1 cellular context compared by ENCODE assay signal in the genomic region with DNA sequence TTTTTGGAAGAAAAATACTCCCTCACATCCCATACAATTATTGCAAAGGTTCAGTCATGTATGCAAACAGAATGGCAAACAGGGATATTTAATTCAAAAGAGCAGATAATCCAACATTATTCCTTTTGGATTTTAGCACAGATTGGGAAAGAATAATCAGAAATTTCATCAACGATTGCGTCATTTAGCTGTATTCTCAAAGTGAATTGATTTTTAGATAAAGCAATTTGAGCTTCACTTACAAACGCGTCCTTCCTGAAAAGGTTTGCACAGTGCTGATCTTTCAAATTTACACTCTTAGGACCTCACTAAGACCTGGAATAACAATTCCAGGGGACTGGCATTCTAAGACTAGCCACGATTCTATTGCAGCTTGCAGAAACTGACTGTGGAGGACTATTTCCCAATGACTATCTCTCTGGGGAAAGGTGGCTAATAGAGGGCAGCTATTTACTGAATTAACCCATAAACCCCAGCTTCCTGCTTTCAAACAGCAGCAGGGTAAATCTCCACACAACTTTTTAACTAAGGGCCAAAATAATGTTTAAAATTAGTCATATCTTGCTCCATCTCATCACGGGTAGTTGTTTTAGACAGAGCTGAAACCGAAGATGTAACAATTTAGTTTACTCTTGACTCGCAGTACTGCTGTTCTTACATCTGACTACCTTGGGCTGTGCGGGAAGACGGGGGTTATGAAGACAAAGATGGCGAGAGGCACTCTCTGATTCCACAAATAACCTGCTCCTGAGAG.
TF ChIP-seq lines count a peak whose summit lies in the region.

No MANE protein-coding gene starts in this region.

TF ChIP-seq in HepG2, 621 proteins besides CTCF, POLR2A, EP300 and RAD21 (continued from another document and continues in another):
- TF ChIP-seq, protein P1, sequence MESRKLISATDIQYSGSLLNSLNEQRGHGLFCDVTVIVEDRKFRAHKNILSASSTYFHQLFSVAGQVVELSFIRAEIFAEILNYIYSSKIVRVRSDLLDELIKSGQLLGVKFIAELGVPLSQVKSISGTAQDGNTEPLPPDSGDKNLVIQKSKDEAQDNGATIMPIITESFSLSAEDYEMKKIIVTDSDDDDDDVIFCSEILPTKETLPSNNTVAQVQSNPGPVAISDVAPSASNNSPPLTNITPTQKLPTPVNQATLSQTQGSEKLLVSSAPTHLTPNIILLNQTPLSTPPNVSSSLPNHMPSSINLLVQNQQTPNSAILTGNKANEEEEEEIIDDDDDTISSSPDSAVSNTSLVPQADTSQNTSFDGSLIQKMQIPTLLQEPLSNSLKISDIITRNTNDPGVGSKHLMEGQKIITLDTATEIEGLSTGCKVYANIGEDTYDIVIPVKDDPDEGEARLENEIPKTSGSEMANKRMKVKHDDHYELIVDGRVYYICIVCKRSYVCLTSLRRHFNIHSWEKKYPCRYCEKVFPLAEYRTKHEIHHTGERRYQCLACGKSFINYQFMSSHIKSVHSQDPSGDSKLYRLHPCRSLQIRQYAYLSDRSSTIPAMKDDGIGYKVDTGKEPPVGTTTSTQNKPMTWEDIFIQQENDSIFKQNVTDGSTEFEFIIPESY (CRISPR knock-in tag; IDR thresholded peaks at IDR 0.05) = no peak
- no peak for TF ChIP-seq ZSCAN31 (CRISPR knock-in tag; IDR thresholded peaks at IDR 0.05; ENCODE audit: low read depth)
- TF ChIP-seq HOXD1 (CRISPR knock-in tag; IDR thresholded peaks at IDR 0.05) = no peak
- no peak for TF ChIP-seq ZNF296 (CRISPR knock-in tag; conservative IDR thresholded peaks at IDR 0.05)
- no peak for TF ChIP-seq CAMTA2 (CRISPR knock-in tag; IDR thresholded peaks at IDR 0.05; ENCODE audit: borderline replicate concordance)
- TF ChIP-seq, protein P2, sequence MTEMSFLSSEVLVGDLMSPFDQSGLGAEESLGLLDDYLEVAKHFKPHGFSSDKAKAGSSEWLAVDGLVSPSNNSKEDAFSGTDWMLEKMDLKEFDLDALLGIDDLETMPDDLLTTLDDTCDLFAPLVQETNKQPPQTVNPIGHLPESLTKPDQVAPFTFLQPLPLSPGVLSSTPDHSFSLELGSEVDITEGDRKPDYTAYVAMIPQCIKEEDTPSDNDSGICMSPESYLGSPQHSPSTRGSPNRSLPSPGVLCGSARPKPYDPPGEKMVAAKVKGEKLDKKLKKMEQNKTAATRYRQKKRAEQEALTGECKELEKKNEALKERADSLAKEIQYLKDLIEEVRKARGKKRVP (CRISPR knock-in tag; IDR thresholded peaks at IDR 0.05) = peak in 1 of 2 experiments; percentile 95; a peak in 2 of 4 replicates
- no peak for TF ChIP-seq NFKBIZ (CRISPR knock-in tag; IDR thresholded peaks at IDR 0.05)
- no peak for TF ChIP-seq ZNF335 (CRISPR knock-in tag; IDR thresholded peaks at IDR 0.05)
- no peak for TF ChIP-seq ZMYM3 (CRISPR knock-in tag; IDR thresholded peaks at IDR 0.05)
- TF ChIP-seq, protein P3, sequence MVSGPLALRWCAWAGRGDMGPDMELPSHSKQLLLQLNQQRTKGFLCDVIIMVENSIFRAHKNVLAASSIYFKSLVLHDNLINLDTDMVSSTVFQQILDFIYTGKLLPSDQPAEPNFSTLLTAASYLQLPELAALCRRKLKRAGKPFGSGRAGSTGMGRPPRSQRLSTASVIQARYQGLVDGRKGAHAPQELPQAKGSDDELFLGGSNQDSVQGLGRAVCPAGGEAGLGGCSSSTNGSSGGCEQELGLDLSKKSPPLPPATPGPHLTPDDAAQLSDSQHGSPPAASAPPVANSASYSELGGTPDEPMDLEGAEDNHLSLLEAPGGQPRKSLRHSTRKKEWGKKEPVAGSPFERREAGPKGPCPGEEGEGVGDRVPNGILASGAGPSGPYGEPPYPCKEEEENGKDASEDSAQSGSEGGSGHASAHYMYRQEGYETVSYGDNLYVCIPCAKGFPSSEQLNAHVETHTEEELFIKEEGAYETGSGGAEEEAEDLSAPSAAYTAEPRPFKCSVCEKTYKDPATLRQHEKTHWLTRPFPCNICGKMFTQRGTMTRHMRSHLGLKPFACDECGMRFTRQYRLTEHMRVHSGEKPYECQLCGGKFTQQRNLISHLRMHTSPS (CRISPR knock-in tag; IDR thresholded peaks at IDR 0.05; ENCODE audit: low read depth) = no peak
- TF ChIP-seq KDM2A (CRISPR knock-in tag; IDR thresholded peaks at IDR 0.05; ENCODE audit: borderline replicate concordance, low read depth) = no peak
- TF ChIP-seq ZNF782 (CRISPR knock-in tag; IDR thresholded peaks at IDR 0.05; ENCODE audit: borderline replicate concordance) = no peak
- TF ChIP-seq ZNF367 (CRISPR knock-in tag; IDR thresholded peaks at IDR 0.05; ENCODE audit: borderline replicate concordance) = no peak
- TF ChIP-seq NFE2 (CRISPR knock-in tag; IDR thresholded peaks at IDR 0.05) = no peak
- TF ChIP-seq ADNP (CRISPR knock-in tag; IDR thresholded peaks at IDR 0.05) = no peak
- TF ChIP-seq, protein P4, sequence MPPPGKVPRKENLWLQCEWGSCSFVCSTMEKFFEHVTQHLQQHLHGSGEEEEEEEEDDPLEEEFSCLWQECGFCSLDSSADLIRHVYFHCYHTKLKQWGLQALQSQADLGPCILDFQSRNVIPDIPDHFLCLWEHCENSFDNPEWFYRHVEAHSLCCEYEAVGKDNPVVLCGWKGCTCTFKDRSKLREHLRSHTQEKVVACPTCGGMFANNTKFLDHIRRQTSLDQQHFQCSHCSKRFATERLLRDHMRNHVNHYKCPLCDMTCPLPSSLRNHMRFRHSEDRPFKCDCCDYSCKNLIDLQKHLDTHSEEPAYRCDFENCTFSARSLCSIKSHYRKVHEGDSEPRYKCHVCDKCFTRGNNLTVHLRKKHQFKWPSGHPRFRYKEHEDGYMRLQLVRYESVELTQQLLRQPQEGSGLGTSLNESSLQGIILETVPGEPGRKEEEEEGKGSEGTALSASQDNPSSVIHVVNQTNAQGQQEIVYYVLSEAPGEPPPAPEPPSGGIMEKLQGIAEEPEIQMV (CRISPR knock-in tag; IDR thresholded peaks at IDR 0.05; ENCODE audit: low read depth) = no peak
- peak; percentile 52; the same call in 1 of the 2 replicates for TF ChIP-seq SMAD3 (CRISPR knock-in tag; IDR thresholded peaks at IDR 0.05)
- TF ChIP-seq ESRRA (CRISPR knock-in tag; IDR thresholded peaks at IDR 0.05; ENCODE audit: low read depth) = no peak
- TF ChIP-seq, protein P5, sequence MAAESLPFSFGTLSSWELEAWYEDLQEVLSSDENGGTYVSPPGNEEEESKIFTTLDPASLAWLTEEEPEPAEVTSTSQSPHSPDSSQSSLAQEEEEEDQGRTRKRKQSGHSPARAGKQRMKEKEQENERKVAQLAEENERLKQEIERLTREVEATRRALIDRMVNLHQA (CRISPR knock-in tag; IDR thresholded peaks at IDR 0.05) = no peak
- no peak for TF ChIP-seq KDM5B (CRISPR knock-in tag; IDR thresholded peaks at IDR 0.05; ENCODE audit: borderline replicate concordance)
- TF ChIP-seq ZNF816 (CRISPR knock-in tag; IDR thresholded peaks at IDR 0.05; ENCODE audit: borderline replicate concordance) = no peak
- TF ChIP-seq FOSL1 (CRISPR knock-in tag; IDR thresholded peaks at IDR 0.05; ENCODE audit: borderline replicate concordance) = no peak
- TF ChIP-seq TBX2 (CRISPR knock-in tag; IDR thresholded peaks at IDR 0.05; ENCODE audit: borderline replicate concordance) = no peak
- no peak for TF ChIP-seq NFIB (CRISPR knock-in tag; IDR thresholded peaks at IDR 0.05; ENCODE audit: borderline replicate concordance)
- TF ChIP-seq, protein P6, sequence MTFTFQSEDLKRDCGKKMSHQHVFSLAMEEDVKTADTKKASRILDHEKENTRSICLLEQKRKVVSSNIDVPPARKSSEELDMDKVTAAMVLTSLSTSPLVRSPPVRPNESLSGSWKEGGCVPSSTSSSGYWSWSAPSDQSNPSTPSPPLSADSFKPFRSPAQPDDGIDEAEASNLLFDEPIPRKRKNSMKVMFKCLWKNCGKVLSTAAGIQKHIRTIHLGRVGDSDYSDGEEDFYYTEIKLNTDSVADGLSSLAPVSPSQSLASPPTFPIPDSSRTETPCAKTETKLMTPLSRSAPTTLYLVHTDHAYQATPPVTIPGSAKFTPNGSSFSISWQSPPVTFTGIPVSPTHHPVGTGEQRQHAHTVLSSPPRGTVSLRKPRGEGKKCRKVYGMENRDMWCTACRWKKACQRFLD (CRISPR knock-in tag; IDR thresholded peaks at IDR 0.05; ENCODE audit: borderline replicate concordance) = no peak
- TF ChIP-seq CBX2 (IDR thresholded peaks at IDR 0.05; ENCODE audit: low read depth, low read length) = no peak
- no peak for TF ChIP-seq CBX2 (CRISPR knock-in tag; IDR thresholded peaks at IDR 0.05; ENCODE audit: low read depth)
- no peak for TF ChIP-seq CHCHD3 (CRISPR knock-in tag; IDR thresholded peaks at IDR 0.05)
- TF ChIP-seq, protein P7, sequence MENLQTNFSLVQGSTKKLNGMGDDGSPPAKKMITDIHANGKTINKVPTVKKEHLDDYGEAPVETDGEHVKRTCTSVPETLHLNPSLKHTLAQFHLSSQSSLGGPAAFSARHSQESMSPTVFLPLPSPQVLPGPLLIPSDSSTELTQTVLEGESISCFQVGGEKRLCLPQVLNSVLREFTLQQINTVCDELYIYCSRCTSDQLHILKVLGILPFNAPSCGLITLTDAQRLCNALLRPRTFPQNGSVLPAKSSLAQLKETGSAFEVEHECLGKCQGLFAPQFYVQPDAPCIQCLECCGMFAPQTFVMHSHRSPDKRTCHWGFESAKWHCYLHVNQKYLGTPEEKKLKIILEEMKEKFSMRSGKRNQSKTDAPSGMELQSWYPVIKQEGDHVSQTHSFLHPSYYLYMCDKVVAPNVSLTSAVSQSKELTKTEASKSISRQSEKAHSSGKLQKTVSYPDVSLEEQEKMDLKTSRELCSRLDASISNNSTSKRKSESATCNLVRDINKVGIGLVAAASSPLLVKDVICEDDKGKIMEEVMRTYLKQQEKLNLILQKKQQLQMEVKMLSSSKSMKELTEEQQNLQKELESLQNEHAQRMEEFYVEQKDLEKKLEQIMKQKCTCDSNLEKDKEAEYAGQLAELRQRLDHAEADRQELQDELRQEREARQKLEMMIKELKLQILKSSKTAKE (CRISPR knock-in tag; IDR thresholded peaks at IDR 0.05; ENCODE audit: borderline replicate concordance) = no peak
- no peak for TF ChIP-seq ZNF292 (CRISPR knock-in tag; IDR thresholded peaks at IDR 0.05; ENCODE audit: borderline replicate concordance, low read depth)
- TF ChIP-seq RFXANK (CRISPR knock-in tag; IDR thresholded peaks at IDR 0.05) = no peak
- TF ChIP-seq ZNF674 (CRISPR knock-in tag; IDR thresholded peaks at IDR 0.05; ENCODE audit: low read depth) = no peak
- no peak for TF ChIP-seq HDAC2 (CRISPR knock-in tag; IDR thresholded peaks at IDR 0.05)
- no peak for TF ChIP-seq ZNF746 (CRISPR knock-in tag; IDR thresholded peaks at IDR 0.05)
- no peak for TF ChIP-seq MIER3 (CRISPR knock-in tag; IDR thresholded peaks at IDR 0.05; ENCODE audit: borderline replicate concordance)
- 0 out of 2 replicates have a peak, but pooled peaks have one; percentile 22 for TF ChIP-seq KAT8 (CRISPR knock-in tag; IDR thresholded peaks at IDR 0.05)
- TF ChIP-seq, protein P8, sequence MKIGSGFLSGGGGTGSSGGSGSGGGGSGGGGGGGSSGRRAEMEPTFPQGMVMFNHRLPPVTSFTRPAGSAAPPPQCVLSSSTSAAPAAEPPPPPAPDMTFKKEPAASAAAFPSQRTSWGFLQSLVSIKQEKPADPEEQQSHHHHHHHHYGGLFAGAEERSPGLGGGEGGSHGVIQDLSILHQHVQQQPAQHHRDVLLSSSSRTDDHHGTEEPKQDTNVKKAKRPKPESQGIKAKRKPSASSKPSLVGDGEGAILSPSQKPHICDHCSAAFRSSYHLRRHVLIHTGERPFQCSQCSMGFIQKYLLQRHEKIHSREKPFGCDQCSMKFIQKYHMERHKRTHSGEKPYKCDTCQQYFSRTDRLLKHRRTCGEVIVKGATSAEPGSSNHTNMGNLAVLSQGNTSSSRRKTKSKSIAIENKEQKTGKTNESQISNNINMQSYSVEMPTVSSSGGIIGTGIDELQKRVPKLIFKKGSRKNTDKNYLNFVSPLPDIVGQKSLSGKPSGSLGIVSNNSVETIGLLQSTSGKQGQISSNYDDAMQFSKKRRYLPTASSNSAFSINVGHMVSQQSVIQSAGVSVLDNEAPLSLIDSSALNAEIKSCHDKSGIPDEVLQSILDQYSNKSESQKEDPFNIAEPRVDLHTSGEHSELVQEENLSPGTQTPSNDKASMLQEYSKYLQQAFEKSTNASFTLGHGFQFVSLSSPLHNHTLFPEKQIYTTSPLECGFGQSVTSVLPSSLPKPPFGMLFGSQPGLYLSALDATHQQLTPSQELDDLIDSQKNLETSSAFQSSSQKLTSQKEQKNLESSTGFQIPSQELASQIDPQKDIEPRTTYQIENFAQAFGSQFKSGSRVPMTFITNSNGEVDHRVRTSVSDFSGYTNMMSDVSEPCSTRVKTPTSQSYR (CRISPR knock-in tag; IDR thresholded peaks at IDR 0.05; ENCODE audit: borderline replicate concordance) = no peak
- no peak for TF ChIP-seq REPIN1 (CRISPR knock-in tag; IDR thresholded peaks at IDR 0.05; ENCODE audit: borderline replicate concordance, low read depth)
- no peak for TF ChIP-seq RCOR2 (CRISPR knock-in tag; IDR thresholded peaks at IDR 0.05)
- no peak for TF ChIP-seq ZNF563 (CRISPR knock-in tag; IDR thresholded peaks at IDR 0.05)
- no peak for TF ChIP-seq TAF1 (CRISPR knock-in tag; IDR thresholded peaks at IDR 0.05)
- TF ChIP-seq, protein P9, sequence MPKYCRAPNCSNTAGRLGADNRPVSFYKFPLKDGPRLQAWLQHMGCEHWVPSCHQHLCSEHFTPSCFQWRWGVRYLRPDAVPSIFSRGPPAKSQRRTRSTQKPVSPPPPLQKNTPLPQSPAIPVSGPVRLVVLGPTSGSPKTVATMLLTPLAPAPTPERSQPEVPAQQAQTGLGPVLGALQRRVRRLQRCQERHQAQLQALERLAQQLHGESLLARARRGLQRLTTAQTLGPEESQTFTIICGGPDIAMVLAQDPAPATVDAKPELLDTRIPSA (CRISPR knock-in tag; IDR thresholded peaks at IDR 0.05; ENCODE audit: borderline replicate concordance) = no peak
- TF ChIP-seq BCL6 (CRISPR knock-in tag; IDR thresholded peaks at IDR 0.05) = peak; percentile 56; the same call in 1 of the 2 replicates
- TF ChIP-seq, protein P10, sequence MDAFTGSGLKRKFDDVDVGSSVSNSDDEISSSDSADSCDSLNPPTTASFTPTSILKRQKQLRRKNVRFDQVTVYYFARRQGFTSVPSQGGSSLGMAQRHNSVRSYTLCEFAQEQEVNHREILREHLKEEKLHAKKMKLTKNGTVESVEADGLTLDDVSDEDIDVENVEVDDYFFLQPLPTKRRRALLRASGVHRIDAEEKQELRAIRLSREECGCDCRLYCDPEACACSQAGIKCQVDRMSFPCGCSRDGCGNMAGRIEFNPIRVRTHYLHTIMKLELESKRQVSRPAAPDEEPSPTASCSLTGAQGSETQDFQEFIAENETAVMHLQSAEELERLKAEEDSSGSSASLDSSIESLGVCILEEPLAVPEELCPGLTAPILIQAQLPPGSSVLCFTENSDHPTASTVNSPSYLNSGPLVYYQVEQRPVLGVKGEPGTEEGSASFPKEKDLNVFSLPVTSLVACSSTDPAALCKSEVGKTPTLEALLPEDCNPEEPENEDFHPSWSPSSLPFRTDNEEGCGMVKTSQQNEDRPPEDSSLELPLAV (CRISPR knock-in tag; conservative IDR thresholded peaks at IDR 0.05; ENCODE audit: low read depth) = no peak
- peak; percentile 95 for TF ChIP-seq CEBPB (IDR thresholded peaks at IDR 0.05; ENCODE audit: borderline replicate concordance, low read depth, low read length)
- TF ChIP-seq ZNF720 (CRISPR knock-in tag; IDR thresholded peaks at IDR 0.05) = no peak
- TF ChIP-seq ZNF12 (CRISPR knock-in tag; IDR thresholded peaks at IDR 0.05) = no peak
- TF ChIP-seq, protein P11, sequence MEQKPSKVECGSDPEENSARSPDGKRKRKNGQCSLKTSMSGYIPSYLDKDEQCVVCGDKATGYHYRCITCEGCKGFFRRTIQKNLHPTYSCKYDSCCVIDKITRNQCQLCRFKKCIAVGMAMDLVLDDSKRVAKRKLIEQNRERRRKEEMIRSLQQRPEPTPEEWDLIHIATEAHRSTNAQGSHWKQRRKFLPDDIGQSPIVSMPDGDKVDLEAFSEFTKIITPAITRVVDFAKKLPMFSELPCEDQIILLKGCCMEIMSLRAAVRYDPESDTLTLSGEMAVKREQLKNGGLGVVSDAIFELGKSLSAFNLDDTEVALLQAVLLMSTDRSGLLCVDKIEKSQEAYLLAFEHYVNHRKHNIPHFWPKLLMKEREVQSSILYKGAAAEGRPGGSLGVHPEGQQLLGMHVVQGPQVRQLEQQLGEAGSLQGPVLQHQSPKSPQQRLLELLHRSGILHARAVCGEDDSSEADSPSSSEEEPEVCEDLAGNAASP (CRISPR knock-in tag; IDR thresholded peaks at IDR 0.05; ENCODE audit: borderline replicate concordance) = no peak
